ENCODE assay signal across 8 cellular contexts in genomic region chr17:28549274-28550132, GRCh38.
DNase-seq lines count a peak whose midpoint lies in the region; ATAC-seq, FAIRE-seq and TF ChIP-seq lines count a peak whose summit lies in the region.

No MANE protein-coding gene starts in this region.

- TF ChIP-seq POLR2A in GM19193 (IDR thresholded peaks at IDR 0.05; ENCODE audit: extremely low read depth, insufficient read depth, insufficient read length) (peak; percentile 52), H54 (IDR thresholded peaks at IDR 0.05; ENCODE audit: low read depth, low read length) (no peak)

- peak; percentile 44 to 56 for DNase-seq in NOMO-1 (lab: John Stamatoyannopoulos, UW; ENCODE audit: unreplicated experiment in 2 of 2)
- DNase-seq in activated naive CD4-positive, alpha-beta T cell treated with Interleukin-2 at 50 U/mL for 16 hours, result peak; percentile 63
- DNase-seq in stimulated activated CD4-positive, alpha-beta T cell treated with anti-CD3 and anti-CD28 coated beads, TNF-alpha, amount 100 ng/mL, for 1 hour (ENCODE audit: low read depth in 3 of 3, low spot score in 1 of 3), result peak in 2 of 3 donors; percentile 21 to 31
- DNase-seq in H54 (ENCODE audit: insufficient read length, low spot score), result no peak
- DNase-seq in HEK293T (ENCODE audit: extremely low spot score), result no peak
- DNase-seq in HuH-7.5 (ENCODE audit: low spot score), result no peak

- no peak for ATAC-seq in HG03521 (IDR thresholded peaks at IDR 0.05; ENCODE audit: unreplicated experiment)

- CTCF ChIA-PET in HEK293T (lab: Yijun Ruan, JAX), result interaction anchor here (1.1 to 3.2 kb wide), 5 partner anchors 10 to 97 kb away, joined by 4 to 16 read pairs (median 6); partner anchors contain the start of gene PIGS

- FAIRE-seq in H54 (lab: Jason Lieb, UNC), result no peak

- POLR2A ChIA-PET in HEK293T (lab: Yijun Ruan, JAX), result interaction anchor here (1.0 to 2.1 kb wide), 4 partner anchors 12 to 96 kb away, joined by 3 to 5 read pairs (median 4); partner anchors contain the start of genes BLTP2 and PIGS

TF ChIP-seq in HEK293T, 16 proteins besides CTCF, POLR2A, EP300 and RAD21:
- TF ChIP-seq LEF1 (IDR thresholded peaks at IDR 0.05; ENCODE audit: borderline replicate concordance), result no peak
- no peak for TF ChIP-seq ZNF384 (IDR thresholded peaks at IDR 0.05)
- TF ChIP-seq HDGF (IDR thresholded peaks at IDR 0.05; ENCODE audit: borderline replicate concordance), result no peak
- TF ChIP-seq SP1 (IDR thresholded peaks at IDR 0.05), result no peak
- no peak for TF ChIP-seq NFRKB (IDR thresholded peaks at IDR 0.05)
- no peak for TF ChIP-seq FOXM1 (IDR thresholded peaks at IDR 0.05; ENCODE audit: borderline replicate concordance)
- no peak for TF ChIP-seq CTBP1 (IDR thresholded peaks at IDR 0.05; ENCODE audit: borderline replicate concordance)
- TF ChIP-seq ARNT (IDR thresholded peaks at IDR 0.05), result no peak
- no peak for TF ChIP-seq BHLHE40 (IDR thresholded peaks at IDR 0.05; ENCODE audit: borderline replicate concordance)

Comparison
In these comparisons a context has a peak if more than half of its experiments do, and no peak if none do; other contexts are left out.
1. DNase-seq: peak in NOMO-1 (2 of 2), activated naive CD4-positive, alpha-beta T cell treated with Interleukin-2 at 50 U/mL for 16 hours (single experiment) and stimulated activated CD4-positive, alpha-beta T cell treated with anti-CD3 and anti-CD28 coated beads, TNF-alpha, amount 100 ng/mL, for 1 hour (2 of 3); none in H54 (single experiment), HEK293T (single experiment) and HuH-7.5 (single experiment).